ENCODE assay signal across 8 cellular contexts in genomic region chr10:133357293-133358151, GRCh38. TPM values are rescaled to one million over a fixed set of nuclear protein-coding genes. Genes with fewer than 3 reads are reported as not detected.
DNase-seq lines count a peak whose midpoint lies in the region; ATAC-seq and TF ChIP-seq lines count a peak whose summit lies in the region.

TSS of gene FUOM (minus strand) at chr10:133358019. CDS start at chr10:133358007, 12 bp downstream.

- H3K27me3 ChIP-seq in BLaER1 (no peaks in the 10 kb centered on the region), adipocyte (replicated peaks; ENCODE audit: control insufficient read depth, insufficient read depth, low read length) (no peaks in the 10 kb centered on the region), iPS DF 6.9 (ENCODE audit: control insufficient read depth, insufficient read depth, low read length) (no peaks in the 10 kb centered on the region), skeletal muscle tissue (ENCODE audit: control insufficient read depth in 3 of 3, insufficient read depth in 3 of 3, low read length in 3 of 3) (peaks cover 13 to 28% (median 15%) of the 10 kb centered on the region in 3 donors)

- POLR2A ChIA-PET in T-cell (lab: Charles Lee) = interaction anchor here (0.6 kb wide), 2 partner anchors 90 to 1059 kb away, joined by 4 to 9 read pairs; no protein-coding TSS in a partner anchor

- peak within 1 kb of the TSS; percentile 68 to 75 (median 74) for H3K4me3 Mint-ChIP-seq in T-cell

- no CpG with 5 or more reads among the region's 82 CpGs for WGBS in iPS DF 6.9 (ENCODE audit: insufficient coverage, insufficient read length)

- no peaks in the 10 kb centered on the region for H3K9me3 Mint-ChIP-seq in T-cell

- DNase-seq in T-cell (peak; percentile 39 to 74 (median 63)), adipocyte (ENCODE audit: low read depth) (peak; percentile 71), iPS DF 6.9 (ENCODE audit: low read depth, low spot score) (no peak), NCI-H187 (lab: John Stamatoyannopoulos, UW) (no peak)

- H3K4me1 ChIP-seq in BLaER1 = peaks cover 51% of the 10 kb centered on the region
- no peaks in the 10 kb centered on the region for H3K4me1 ChIP-seq in adipocyte (ENCODE audit: control insufficient read depth, insufficient read depth, low read length)
- peaks cover 3% of the 10 kb centered on the region for H3K4me1 ChIP-seq in iPS DF 6.9 (ENCODE audit: control insufficient read depth, insufficient read depth, low read length)
- peaks cover 3 to 10% (median 5%) of the 10 kb centered on the region in 3 donors for H3K4me1 ChIP-seq in skeletal muscle tissue (ENCODE audit: control insufficient read depth in 3 of 3, insufficient read depth in 3 of 3, low read length in 3 of 3)

- CTCF ChIA-PET in T-cell (lab: Charles Lee) = interaction anchor here in 1 of 2 donors (1.8 kb wide), 1 partner anchor 28 kb away, joined by 3 read pairs; no protein-coding TSS in a partner anchor

- no peaks in the 10 kb centered on the region for H3K27me3 Mint-ChIP-seq in T-cell

- H3K9ac ChIP-seq in BLaER1 (peak within 1 kb of the TSS; percentile 93), adipocyte (ENCODE audit: low read length) (peak within 1 kb of the TSS; percentile 42), skeletal muscle tissue (ENCODE audit: low read depth in 1 of 3, low read length in 3 of 3) (peak within 1 kb of the TSS in 2 of 3 donors; percentile 50 to 60)

- H3K27ac Mint-ChIP-seq in T-cell = peak within 1 kb of the TSS in 1 of 2 donors; percentile 72

- peak within 1 kb of the TSS; percentile 99 for H3K4me2 ChIP-seq in BLaER1

- H3K4me3 ChIP-seq in BLaER1 (peak within 1 kb of the TSS; percentile 90), adipocyte (ENCODE audit: low read length) (peak within 1 kb of the TSS; percentile 69), iPS DF 6.9 (ENCODE audit: low read length) (peak within 1 kb of the TSS; percentile 84), skeletal muscle tissue (ENCODE audit: low read length in 3 of 3) (peak within 1 kb of the TSS; percentile 14 to 61 (median 48))

- TF ChIP-seq POLR2A in GM19193 (IDR thresholded peaks at IDR 0.05; ENCODE audit: extremely low read depth, insufficient read depth, insufficient read length) = peak; percentile 78

- H3K36me3 Mint-ChIP-seq in T-cell = peaks cover 10% of the 10 kb centered on the region

- peaks cover 0 to 13% (median 1%) of the 10 kb centered on the region in 3 donors for H3K4me1 Mint-ChIP-seq in T-cell

- H3K27ac ChIP-seq in BLaER1 (peak within 1 kb of the TSS; percentile 93), iPS DF 6.9 (ENCODE audit: low read length) (no peak within 1 kb of the TSS), skeletal muscle tissue (ENCODE audit: low read depth, low read length) (no peak within 1 kb of the TSS)

- H4K20me1 ChIP-seq in BLaER1 = peaks cover 42% of the 10 kb centered on the region

- H3K9me3 ChIP-seq in BLaER1 (no peaks in the 10 kb centered on the region), adipocyte (ENCODE audit: control insufficient read depth, low read length) (no peaks in the 10 kb centered on the region), iPS DF 6.9 (ENCODE audit: control insufficient read depth, insufficient read depth, low read length) (no peaks in the 10 kb centered on the region), skeletal muscle tissue (ENCODE audit: control insufficient read depth in 3 of 3, low read length in 3 of 3) (no peaks in the 10 kb centered on the region)

- ATAC-seq in HG03432 (IDR thresholded peaks at IDR 0.05; ENCODE audit: unreplicated experiment) (peak; percentile 65), T-cell (replicated peaks in 1 of 4) (peak; percentile 83 to 91 (median 90))

- H3K36me3 ChIP-seq in BLaER1 = peaks cover 20% of the 10 kb centered on the region
- peaks cover 9% of the 10 kb centered on the region for H3K36me3 ChIP-seq in adipocyte (ENCODE audit: control insufficient read depth, insufficient read depth, low read length, severe bottlenecking)
- H3K36me3 ChIP-seq in iPS DF 6.9 (ENCODE audit: control insufficient read depth, insufficient read depth, low read length) = peaks cover 10% of the 10 kb centered on the region
- H3K36me3 ChIP-seq in skeletal muscle tissue (ENCODE audit: control insufficient read depth in 3 of 3, insufficient read depth in 3 of 3, low read length in 3 of 3) = peaks cover 7 to 10% (median 9%) of the 10 kb centered on the region in 3 donors

RNA-seq across cellular contexts. Expression of gene FUOM, which starts in this region (rescaled TPM):
- 10 to 100 TPM in 4 of 5 donors, 1 to 10 TPM in 1; 9.4 to 30.3 (median 26.9) TPM for total RNA-seq in T-cell
- 9.4 TPM for total RNA-seq in skeletal muscle tissue

Comparison
In these comparisons a context has a peak if more than half of its experiments do, and no peak if none do; other contexts are left out.
1. H3K9ac ChIP-seq: peak in every context shown above with its lines; median percentile 93 in BLaER1; 55 in skeletal muscle tissue; 42 in adipocyte.
2. DNase-seq: peak in T-cell (34 of 34) and adipocyte (single experiment); none in iPS DF 6.9 (single experiment) and NCI-H187 (0 of 2).
3. Peak in every context shown above with its lines, with median percentiles within 50 percentile points of each other: H3K4me3 ChIP-seq.